1 cellular context compared by ENCODE assay signal in genomic region chr16:11270602-11271162, GRCh38.
TF ChIP-seq lines count a peak whose summit lies in the region.

No MANE protein-coding gene starts in this region.

TF ChIP-seq in HepG2, 621 proteins besides CTCF, POLR2A, EP300 and RAD21 (continued from another document and continues in another):
- TF ChIP-seq ZHX2 (IDR thresholded peaks at IDR 0.05; ENCODE audit: low read depth): no peak
- TF ChIP-seq ZHX2 (CRISPR knock-in tag; IDR thresholded peaks at IDR 0.05; ENCODE audit: borderline replicate concordance): no peak
- no peak for TF ChIP-seq TSC22D2 (CRISPR knock-in tag; IDR thresholded peaks at IDR 0.05; ENCODE audit: borderline replicate concordance)
- no peak for TF ChIP-seq ZNF260 (CRISPR knock-in tag; IDR thresholded peaks at IDR 0.05; ENCODE audit: borderline replicate concordance, low read depth)
- TF ChIP-seq ZNF570 (CRISPR knock-in tag; IDR thresholded peaks at IDR 0.05; ENCODE audit: borderline replicate concordance): no peak
- no peak for TF ChIP-seq PRDM4 (CRISPR knock-in tag; IDR thresholded peaks at IDR 0.05; ENCODE audit: borderline replicate concordance)
- TF ChIP-seq, protein P1, sequence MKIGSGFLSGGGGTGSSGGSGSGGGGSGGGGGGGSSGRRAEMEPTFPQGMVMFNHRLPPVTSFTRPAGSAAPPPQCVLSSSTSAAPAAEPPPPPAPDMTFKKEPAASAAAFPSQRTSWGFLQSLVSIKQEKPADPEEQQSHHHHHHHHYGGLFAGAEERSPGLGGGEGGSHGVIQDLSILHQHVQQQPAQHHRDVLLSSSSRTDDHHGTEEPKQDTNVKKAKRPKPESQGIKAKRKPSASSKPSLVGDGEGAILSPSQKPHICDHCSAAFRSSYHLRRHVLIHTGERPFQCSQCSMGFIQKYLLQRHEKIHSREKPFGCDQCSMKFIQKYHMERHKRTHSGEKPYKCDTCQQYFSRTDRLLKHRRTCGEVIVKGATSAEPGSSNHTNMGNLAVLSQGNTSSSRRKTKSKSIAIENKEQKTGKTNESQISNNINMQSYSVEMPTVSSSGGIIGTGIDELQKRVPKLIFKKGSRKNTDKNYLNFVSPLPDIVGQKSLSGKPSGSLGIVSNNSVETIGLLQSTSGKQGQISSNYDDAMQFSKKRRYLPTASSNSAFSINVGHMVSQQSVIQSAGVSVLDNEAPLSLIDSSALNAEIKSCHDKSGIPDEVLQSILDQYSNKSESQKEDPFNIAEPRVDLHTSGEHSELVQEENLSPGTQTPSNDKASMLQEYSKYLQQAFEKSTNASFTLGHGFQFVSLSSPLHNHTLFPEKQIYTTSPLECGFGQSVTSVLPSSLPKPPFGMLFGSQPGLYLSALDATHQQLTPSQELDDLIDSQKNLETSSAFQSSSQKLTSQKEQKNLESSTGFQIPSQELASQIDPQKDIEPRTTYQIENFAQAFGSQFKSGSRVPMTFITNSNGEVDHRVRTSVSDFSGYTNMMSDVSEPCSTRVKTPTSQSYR (CRISPR knock-in tag; IDR thresholded peaks at IDR 0.05; ENCODE audit: borderline replicate concordance): peak; percentile 59; the same call in 1 of the 2 replicates
- TF ChIP-seq STAT6 (CRISPR knock-in tag; IDR thresholded peaks at IDR 0.05; ENCODE audit: borderline replicate concordance): peak; percentile 56; the same call in 1 of the 2 replicates
- peak; percentile 90 for TF ChIP-seq ZNF460 (CRISPR knock-in tag; IDR thresholded peaks at IDR 0.05; ENCODE audit: borderline replicate concordance)
- peak; percentile 22 for TF ChIP-seq ASH2L (IDR thresholded peaks at IDR 0.05; ENCODE audit: insufficient read length, low read depth, low read length)
- peak; percentile 56; the same call in 1 of the 2 replicates for TF ChIP-seq CREM (IDR thresholded peaks at IDR 0.05)
- no peak for TF ChIP-seq CREM (CRISPR knock-in tag; IDR thresholded peaks at IDR 0.05)
- 0 out of 2 replicates have a peak, but pooled peaks have one; percentile 45 for TF ChIP-seq ZNF556 (CRISPR knock-in tag; IDR thresholded peaks at IDR 0.05; ENCODE audit: borderline replicate concordance)
- TF ChIP-seq NR2F6 (IDR thresholded peaks at IDR 0.05): peak; percentile 66
- TF ChIP-seq NR2F6 (CRISPR knock-in tag; IDR thresholded peaks at IDR 0.05): peak; percentile 45; the same call in 1 of the 2 replicates
- TF ChIP-seq TCF7L2 (IDR thresholded peaks at IDR 0.05; ENCODE audit: low read depth, low read length): no peak
- TF ChIP-seq ZNF143 (CRISPR knock-in tag; IDR thresholded peaks at IDR 0.05): no peak
- TF ChIP-seq POLR2AphosphoS2 (IDR thresholded peaks at IDR 0.05; ENCODE audit: low read depth, low read length): no peak
- 0 out of 2 replicates have a peak, but pooled peaks have one; percentile 35 for TF ChIP-seq ZNF431 (CRISPR knock-in tag; IDR thresholded peaks at IDR 0.05; ENCODE audit: borderline replicate concordance, low read depth)
- TF ChIP-seq NFKB2 (CRISPR knock-in tag; IDR thresholded peaks at IDR 0.05; ENCODE audit: borderline replicate concordance): no peak
- TF ChIP-seq, protein P2, sequence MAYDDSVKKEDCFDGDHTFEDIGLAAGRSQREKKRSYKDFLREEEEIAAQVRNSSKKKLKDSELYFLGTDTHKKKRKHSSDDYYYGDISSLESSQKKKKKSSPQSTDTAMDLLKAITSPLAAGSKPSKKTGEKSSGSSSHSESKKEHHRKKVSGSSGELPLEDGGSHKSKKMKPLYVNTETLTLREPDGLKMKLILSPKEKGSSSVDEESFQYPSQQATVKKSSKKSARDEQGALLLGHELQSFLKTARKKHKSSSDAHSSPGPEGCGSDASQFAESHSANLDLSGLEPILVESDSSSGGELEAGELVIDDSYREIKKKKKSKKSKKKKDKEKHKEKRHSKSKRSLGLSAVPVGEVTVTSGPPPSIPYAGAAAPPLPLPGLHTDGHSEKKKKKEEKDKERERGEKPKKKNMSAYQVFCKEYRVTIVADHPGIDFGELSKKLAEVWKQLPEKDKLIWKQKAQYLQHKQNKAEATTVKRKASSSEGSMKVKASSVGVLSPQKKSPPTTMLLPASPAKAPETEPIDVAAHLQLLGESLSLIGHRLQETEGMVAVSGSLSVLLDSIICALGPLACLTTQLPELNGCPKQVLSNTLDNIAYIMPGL (CRISPR knock-in tag; IDR thresholded peaks at IDR 0.05; ENCODE audit: borderline replicate concordance in 1 of 2, low read depth in 1 of 2): no peak
- TF ChIP-seq SRF (IDR thresholded peaks at IDR 0.05; ENCODE audit: low read depth, low read length): no peak
- TF ChIP-seq ZNF264 (CRISPR knock-in tag; IDR thresholded peaks at IDR 0.05): no peak
- peak; percentile 70; the same call in 1 of the 2 replicates for TF ChIP-seq ZBTB7B (CRISPR knock-in tag; IDR thresholded peaks at IDR 0.05)
- no peak for TF ChIP-seq ZNF44 (CRISPR knock-in tag; IDR thresholded peaks at IDR 0.05)
- TF ChIP-seq MEF2D (CRISPR knock-in tag; IDR thresholded peaks at IDR 0.05): 0 out of 2 replicates have a peak, but pooled peaks have one; percentile 12
- TF ChIP-seq, protein P3, sequence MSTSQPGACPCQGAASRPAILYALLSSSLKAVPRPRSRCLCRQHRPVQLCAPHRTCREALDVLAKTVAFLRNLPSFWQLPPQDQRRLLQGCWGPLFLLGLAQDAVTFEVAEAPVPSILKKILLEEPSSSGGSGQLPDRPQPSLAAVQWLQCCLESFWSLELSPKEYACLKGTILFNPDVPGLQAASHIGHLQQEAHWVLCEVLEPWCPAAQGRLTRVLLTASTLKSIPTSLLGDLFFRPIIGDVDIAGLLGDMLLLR (CRISPR knock-in tag; IDR thresholded peaks at IDR 0.05): no peak
- no peak for TF ChIP-seq ZNF34 (CRISPR knock-in tag; IDR thresholded peaks at IDR 0.05; ENCODE audit: borderline replicate concordance)
- no peak for TF ChIP-seq EZH2 (conservative IDR thresholded peaks at IDR 0.05; ENCODE audit: low read depth, low read length)
- TF ChIP-seq ZNF761 (CRISPR knock-in tag; conservative IDR thresholded peaks at IDR 0.05): no peak
- 0 out of 2 replicates have a peak, but pooled peaks have one; percentile 18 for TF ChIP-seq ZNF335 (CRISPR knock-in tag; IDR thresholded peaks at IDR 0.05)
- no peak for TF ChIP-seq ZSCAN30 (CRISPR knock-in tag; IDR thresholded peaks at IDR 0.05)
- no peak; the same call in 1 of the 2 replicates for TF ChIP-seq HOXA3 (CRISPR knock-in tag; IDR thresholded peaks at IDR 0.05)
- TF ChIP-seq MED13 (CRISPR knock-in tag; IDR thresholded peaks at IDR 0.05): no peak
- TF ChIP-seq ERF (CRISPR knock-in tag; IDR thresholded peaks at IDR 0.05): 0 out of 2 replicates have a peak, but pooled peaks have one; percentile 0
- TF ChIP-seq, protein P4, sequence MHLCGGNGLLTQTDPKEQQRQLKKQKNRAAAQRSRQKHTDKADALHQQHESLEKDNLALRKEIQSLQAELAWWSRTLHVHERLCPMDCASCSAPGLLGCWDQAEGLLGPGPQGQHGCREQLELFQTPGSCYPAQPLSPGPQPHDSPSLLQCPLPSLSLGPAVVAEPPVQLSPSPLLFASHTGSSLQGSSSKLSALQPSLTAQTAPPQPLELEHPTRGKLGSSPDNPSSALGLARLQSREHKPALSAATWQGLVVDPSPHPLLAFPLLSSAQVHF (CRISPR knock-in tag; IDR thresholded peaks at IDR 0.05): no peak
- TF ChIP-seq ZNF12 (CRISPR knock-in tag; IDR thresholded peaks at IDR 0.05): no peak
- TF ChIP-seq RFXANK (CRISPR knock-in tag; IDR thresholded peaks at IDR 0.05): no peak
- no peak for TF ChIP-seq NR2F2 (IDR thresholded peaks at IDR 0.05; ENCODE audit: borderline replicate concordance, low read depth)
- TF ChIP-seq ZMYM4 (CRISPR knock-in tag; IDR thresholded peaks at IDR 0.05): no peak
- TF ChIP-seq, protein P5, sequence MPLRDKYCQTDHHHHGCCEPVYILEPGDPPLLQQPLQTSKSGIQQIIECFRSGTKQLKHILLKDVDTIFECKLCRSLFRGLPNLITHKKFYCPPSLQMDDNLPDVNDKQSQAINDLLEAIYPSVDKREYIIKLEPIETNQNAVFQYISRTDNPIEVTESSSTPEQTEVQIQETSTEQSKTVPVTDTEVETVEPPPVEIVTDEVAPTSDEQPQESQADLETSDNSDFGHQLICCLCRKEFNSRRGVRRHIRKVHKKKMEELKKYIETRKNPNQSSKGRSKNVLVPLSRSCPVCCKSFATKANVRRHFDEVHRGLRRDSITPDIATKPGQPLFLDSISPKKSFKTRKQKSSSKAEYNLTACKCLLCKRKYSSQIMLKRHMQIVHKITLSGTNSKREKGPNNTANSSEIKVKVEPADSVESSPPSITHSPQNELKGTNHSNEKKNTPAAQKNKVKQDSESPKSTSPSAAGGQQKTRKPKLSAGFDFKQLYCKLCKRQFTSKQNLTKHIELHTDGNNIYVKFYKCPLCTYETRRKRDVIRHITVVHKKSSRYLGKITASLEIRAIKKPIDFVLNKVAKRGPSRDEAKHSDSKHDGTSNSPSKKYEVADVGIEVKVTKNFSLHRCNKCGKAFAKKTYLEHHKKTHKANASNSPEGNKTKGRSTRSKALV (CRISPR knock-in tag; IDR thresholded peaks at IDR 0.05): no peak
- TF ChIP-seq SOX5 (CRISPR knock-in tag; IDR thresholded peaks at IDR 0.05; ENCODE audit: borderline replicate concordance): 0 out of 2 replicates have a peak, but pooled peaks have one; percentile 12
- no peak for TF ChIP-seq NCOA2 (CRISPR knock-in tag; IDR thresholded peaks at IDR 0.05)
- TF ChIP-seq RFX5 (IDR thresholded peaks at IDR 0.05; ENCODE audit: low read depth, low read length): no peak
- 0 out of 2 replicates have a peak, but pooled peaks have one; percentile 6 for TF ChIP-seq POGZ (CRISPR knock-in tag; IDR thresholded peaks at IDR 0.05)
